In the genomic region with DNA sequence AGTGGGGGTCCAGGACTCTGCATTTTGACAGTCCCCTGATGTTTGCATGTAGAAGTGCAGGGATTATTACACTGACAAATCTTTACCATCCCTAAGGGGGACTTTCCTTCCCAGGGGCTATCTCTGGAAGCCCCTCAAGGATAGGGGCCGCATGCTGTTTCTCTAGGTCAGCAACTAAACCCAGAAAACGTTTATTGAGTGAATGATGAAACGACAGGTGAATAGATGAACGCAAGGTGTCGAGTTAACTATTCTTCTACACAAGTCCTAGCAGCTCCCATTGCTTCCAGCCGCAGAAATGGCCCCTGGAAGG, we compare ENCODE assay signal across 8 cellular contexts. TPM values are rescaled to one million over a fixed set of nuclear protein-coding genes. Genes with fewer than 3 reads are reported as not detected.
A peak's percentile ranks its signal among the peaks of the same experiment; 100 is the strongest.
DNase-seq lines count a peak whose midpoint lies in the region; ATAC-seq, FAIRE-seq and TF ChIP-seq lines count a peak whose summit lies in the region.

No MANE protein-coding gene starts in this region.

- H3K9me3 ChIP-seq in OCI-LY7 (ENCODE audit: low read length) (peaks cover 20% of the 10 kb centered on the region), endothelial cell of umbilical vein (replicated peaks; ENCODE audit: control insufficient read depth, insufficient read depth, low read length) (no peaks in the 10 kb centered on the region), ovary (no peaks in the 10 kb centered on the region)

- peaks cover 3% of the 10 kb centered on the region for H3K9me3 Mint-ChIP-seq in Calu3 (ENCODE audit: low read depth, unreplicated experiment)

- H3K79me2 ChIP-seq in OCI-LY7 (ENCODE audit: insufficient read depth, low read depth, low read length) (peaks cover 7% of the 10 kb centered on the region; the same call in 1 of the 2 replicates), endothelial cell of umbilical vein (ENCODE audit: control insufficient read depth, insufficient read depth, low read length) (peaks cover 2% of the 10 kb centered on the region)

- no peaks in the 10 kb centered on the region for H3K9me2 ChIP-seq in OCI-LY7 (ENCODE audit: insufficient read depth, low read length)

- no peak for DNase-seq in Calu3
- no peak for DNase-seq in OCI-LY7 (ENCODE audit: low spot score)
- DNase-seq in endothelial cell of umbilical vein (ENCODE audit: low read depth, low spot score), result no peak
- DNase-seq in ovary, result no peak
- no peak for DNase-seq in DMS 273 (lab: John Stamatoyannopoulos, UW; ENCODE audit: unreplicated experiment)
- no peak for DNase-seq in NK-92 treated with Interleukin-12 subunit alpha and Interleukin-12 subunit beta, amount 100 ng/mL, for 24 hours (lab: John Stamatoyannopoulos, UW)
- no peak for DNase-seq in activated CD4-positive, alpha-beta T cell treated with anti-CD3 and anti-CD28 coated beads for 48 hours

- ATAC-seq in GM19455 (IDR thresholded peaks at IDR 0.05; ENCODE audit: unreplicated experiment), result no peak

- H3K4me3 ChIP-seq in OCI-LY7 (ENCODE audit: low read depth, low read length, poor library complexity, severe bottlenecking) (peak overlapping the region; percentile 74), endothelial cell of umbilical vein (replicated peaks in 1 of 3; ENCODE audit: insufficient read depth in 1 of 3, low read depth in 1 of 3, low read length in 3 of 3) (peak overlapping the region in 1 of 3 experiments; percentile 80), ovary (peak overlapping the region; percentile 54)

- no peak overlapping the region for H3K9ac ChIP-seq in endothelial cell of umbilical vein (replicated peaks; ENCODE audit: extremely low read depth, insufficient read depth, low read length)

- no peaks in the 10 kb centered on the region for H3K27me3 Mint-ChIP-seq in Calu3 (ENCODE audit: unreplicated experiment)

- intact Hi-C loops in Calu3 (cut with micrococcal nuclease; ENCODE audit: unreplicated experiment), result no loop called here
- intact Hi-C loops in OCI-LY7 (cut with micrococcal nuclease; ENCODE audit: unreplicated experiment), result loop anchor here (1.0 kb wide), 1 partner anchor 382 kb away; no protein-coding TSS in a partner anchor
- intact Hi-C loops in endothelial cell of umbilical vein (cut with micrococcal nuclease), result loop anchor here (1.0 kb wide), 1 partner anchor 184 kb away; no protein-coding TSS in a partner anchor
- intact Hi-C loops in ovary (cut with DNase I), result no loop called here

- no peaks in the 10 kb centered on the region for H3K36me3 ChIP-seq in OCI-LY7 (ENCODE audit: insufficient read depth, low read length)
- H3K36me3 ChIP-seq in endothelial cell of umbilical vein (ENCODE audit: control insufficient read depth in 2 of 2, extremely low read depth in 1 of 2, insufficient read depth in 2 of 2, low read length in 2 of 2), result no peaks in the 10 kb centered on the region
- H3K36me3 ChIP-seq in ovary, result no peaks in the 10 kb centered on the region

- TF ChIP-seq POLR2A in endothelial cell of umbilical vein (IDR thresholded peaks at IDR 0.05; ENCODE audit: low read depth, low read length) (no peak), ovary (IDR thresholded peaks at IDR 0.05) (no peak)

- TF ChIP-seq CTCF in Calu3 (IDR thresholded peaks at IDR 0.05; ENCODE audit: unreplicated experiment), result no peak
- no peak for TF ChIP-seq CTCF in OCI-LY7 (conservative IDR thresholded peaks at IDR 0.05; ENCODE audit: low read length)
- TF ChIP-seq CTCF in endothelial cell of umbilical vein (IDR thresholded peaks at IDR 0.05; ENCODE audit: extremely low read depth in 1 of 2, insufficient read depth in 1 of 2, low read depth in 1 of 2, low read length in 2 of 2), result no peak
- no peak for TF ChIP-seq CTCF in ovary (IDR thresholded peaks at IDR 0.05)

- CTCF ChIA-PET in Calu3 (lab: Charles Lee), result interaction anchor here (0.7 to 1.7 kb wide), 2 partner anchors 46 to 464 kb away, joined by 3 to 6 read pairs; a partner anchor contains a TSS
- CTCF ChIA-PET in OCI-LY7 (lab: Charles Lee; ENCODE audit: unreplicated experiment), result interaction anchor here (0.5 to 0.6 kb wide), 2 partner anchors 446 to 822 kb away, joined by 3 read pairs; no protein-coding TSS in a partner anchor
- CTCF ChIA-PET in endothelial cell of umbilical vein (lab: Charles Lee), result interaction anchor here (2.4 kb wide), 1 partner anchor 464 kb away, joined by 5 read pairs; a partner anchor contains a TSS

- no peaks in the 10 kb centered on the region for H4K20me1 ChIP-seq in OCI-LY7 (ENCODE audit: insufficient read depth, low read length)
- H4K20me1 ChIP-seq in endothelial cell of umbilical vein (replicated peaks; ENCODE audit: control insufficient read depth, extremely low read depth, insufficient read depth, low read length), result no peaks in the 10 kb centered on the region

- TF ChIP-seq EP300 in ovary (IDR thresholded peaks at IDR 0.05), result no peak

- POLR2A ChIA-PET in OCI-LY7 (lab: Charles Lee) (interaction anchor here (1.0 to 1.2 kb wide), 2 partner anchors 84 to 378 kb away, joined by 3 read pairs; no protein-coding TSS in a partner anchor), endothelial cell of umbilical vein (lab: Charles Lee) (no interaction called here)

- no peak for FAIRE-seq in endothelial cell of umbilical vein (lab: Jason Lieb, UNC)

- dilution Hi-C loops in endothelial cell of umbilical vein (cut with MboI; ENCODE audit: extremely low pct_ligation_motif_present, low sequenced_read_pairs), result no loop called here

- H2AFZ ChIP-seq in OCI-LY7 (ENCODE audit: low read length) (peak overlapping the region; percentile 87), endothelial cell of umbilical vein (ENCODE audit: low read depth, low read length) (peak overlapping the region; percentile 85)

- H3K4me1 Mint-ChIP-seq in Calu3 (ENCODE audit: low read depth, unreplicated experiment), result peaks cover 8% of the 10 kb centered on the region

- BruUV-seq in Calu3 (replicated peaks; lab: Mats Ljungman, UMichigan) (TSS peak; percentile 33), OCI-LY7 (replicated peaks; lab: Mats Ljungman, UMichigan) (no TSS peak), endothelial cell of umbilical vein (replicated peaks; lab: Mats Ljungman, UMichigan) (no TSS peak)

- peak overlapping the region; percentile 72 for H3K27ac Mint-ChIP-seq in Calu3 (ENCODE audit: unreplicated experiment)

- H3K4me1 ChIP-seq in OCI-LY7 (ENCODE audit: insufficient read depth, low read length, poor library complexity, severe bottlenecking) (peaks cover 20% of the 10 kb centered on the region), endothelial cell of umbilical vein (ENCODE audit: control insufficient read depth, extremely low read depth, insufficient read depth, low read length) (peaks cover 7% of the 10 kb centered on the region), ovary (ENCODE audit: insufficient read depth) (peaks cover 3% of the 10 kb centered on the region)

- H3K27ac ChIP-seq in OCI-LY7 (ENCODE audit: low read depth, low read length, poor library complexity, severe bottlenecking), result no peak overlapping the region
- H3K27ac ChIP-seq in endothelial cell of umbilical vein (ENCODE audit: insufficient read depth, low read depth, low read length), result no peak overlapping the region
- H3K27ac ChIP-seq in ovary, result no peak overlapping the region

- peaks cover 24% of the 10 kb centered on the region for H3K36me3 Mint-ChIP-seq in Calu3 (ENCODE audit: insufficient read depth, unreplicated experiment)

- H3K4me2 ChIP-seq in OCI-LY7 (ENCODE audit: low read length) (peak overlapping the region; percentile 85), endothelial cell of umbilical vein (ENCODE audit: insufficient read depth, low read length) (peak overlapping the region; percentile 12)

- H3K9me1 ChIP-seq in endothelial cell of umbilical vein (replicated peaks; ENCODE audit: control insufficient read depth, extremely low read depth, insufficient read depth, low read length), result no peaks in the 10 kb centered on the region

- peak overlapping the region; percentile 91 for H3K4me3 Mint-ChIP-seq in Calu3 (ENCODE audit: low read depth, unreplicated experiment)

- H3K27me3 ChIP-seq in endothelial cell of umbilical vein (ENCODE audit: control insufficient read depth in 2 of 2, insufficient read depth in 2 of 2, low read length in 2 of 2) (peaks cover 1 to 4% of the 10 kb centered on the region in 2 experiments), ovary (no peaks in the 10 kb centered on the region)

- WGBS in ovary, 3 donors, result 20 to 34% (median 21%) methylated on average over 6 of the region's 6 CpGs

TF ChIP-seq in endothelial cell of umbilical vein, 7 proteins besides CTCF, POLR2A, EP300 and RAD21:
- TF ChIP-seq POLR2AphosphoS5 (IDR thresholded peaks at IDR 0.05; ENCODE audit: insufficient read depth, low read depth, low read length) (no peak), GATA2 (IDR thresholded peaks at IDR 0.05; ENCODE audit: insufficient read depth, insufficient read length, low read depth, low read length) (no peak), JUN (IDR thresholded peaks at IDR 0.05; ENCODE audit: borderline replicate concordance, insufficient read depth, insufficient read length, low read depth) (no peak), EZH2 (IDR thresholded peaks at IDR 0.05; ENCODE audit: borderline replicate concordance, low read depth, low read length, severe bottlenecking) (no peak), FOS (IDR thresholded peaks at IDR 0.05; ENCODE audit: borderline replicate concordance, insufficient read depth, low read length) (no peak), MYC (IDR thresholded peaks at IDR 0.05; ENCODE audit: low read depth, low read length) (no peak)
- TF ChIP-seq, protein P1, sequence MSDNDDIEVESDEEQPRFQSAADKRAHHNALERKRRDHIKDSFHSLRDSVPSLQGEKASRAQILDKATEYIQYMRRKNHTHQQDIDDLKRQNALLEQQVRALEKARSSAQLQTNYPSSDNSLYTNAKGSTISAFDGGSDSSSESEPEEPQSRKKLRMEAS (IDR thresholded peaks at IDR 0.05; ENCODE audit: insufficient read depth, insufficient read length), result no peak
TF ChIP-seq in endothelial cell of umbilical vein: peak in this region for 0.

RNA-seq across cellular contexts. Expression of a gene that starts 0.3 kb away (rescaled TPM):
- 246 and 265 TPM in 2 replicates for total RNA-seq in Calu3 (2022)
- 55.4 and 81.4 TPM in 2 replicates for total RNA-seq in OCI-LY7 (2014; rRNA removed; shearing (Covaris generic))
- total RNA-seq in OCI-LY7 (2022), result 99.9 and 145 TPM in 2 replicates
- total RNA-seq in endothelial cell of umbilical vein, result 124 and 140 TPM in 2 replicates
- polyA plus RNA-seq in endothelial cell of umbilical vein, result 91.4 and 117 TPM in 2 replicates
- polyA plus RNA-seq in endothelial cell of umbilical vein (2011; cell fraction: cytosol; rRNA removed), result 113 and 120 TPM in 2 replicates
- polyA plus RNA-seq in endothelial cell of umbilical vein (2011; cell fraction: nucleus; rRNA removed), result 110 and 126 TPM in 2 replicates
- polyA plus RNA-seq in endothelial cell of umbilical vein (2012), result 99.3 and 112 TPM in 2 replicates
- 210 and 256 TPM in 2 replicates for polyA minus RNA-seq in endothelial cell of umbilical vein
- 96.0 TPM for polyA minus RNA-seq in endothelial cell of umbilical vein (2011; cell fraction: cytosol; rRNA and poly(A)+ RNA removed)
- polyA minus RNA-seq in endothelial cell of umbilical vein (2011; cell fraction: nucleus; rRNA and poly(A)+ RNA removed), result 86.8 and 91.6 TPM in 2 replicates
- total RNA-seq in ovary, result 100 to 1,000 TPM in 5 of 7 donors, 10 to 100 TPM in 2; 54.6 to 169 (median 129) TPM
- polyA plus RNA-seq in ovary, result 100 to 1,000 TPM in 1 of 2 donors, 10 to 100 TPM in 1; 75.9 to 208 TPM

Comparison
In these comparisons a context has a peak if more than half of its experiments do, and no peak if none do; other contexts are left out.
1. intact Hi-C loops: an anchor here in OCI-LY7 (1.0 kb wide) and endothelial cell of umbilical vein (1.0 kb wide); none called in Calu3 and ovary.